14 cellular contexts compared by ENCODE assay signal in the genomic region with DNA sequence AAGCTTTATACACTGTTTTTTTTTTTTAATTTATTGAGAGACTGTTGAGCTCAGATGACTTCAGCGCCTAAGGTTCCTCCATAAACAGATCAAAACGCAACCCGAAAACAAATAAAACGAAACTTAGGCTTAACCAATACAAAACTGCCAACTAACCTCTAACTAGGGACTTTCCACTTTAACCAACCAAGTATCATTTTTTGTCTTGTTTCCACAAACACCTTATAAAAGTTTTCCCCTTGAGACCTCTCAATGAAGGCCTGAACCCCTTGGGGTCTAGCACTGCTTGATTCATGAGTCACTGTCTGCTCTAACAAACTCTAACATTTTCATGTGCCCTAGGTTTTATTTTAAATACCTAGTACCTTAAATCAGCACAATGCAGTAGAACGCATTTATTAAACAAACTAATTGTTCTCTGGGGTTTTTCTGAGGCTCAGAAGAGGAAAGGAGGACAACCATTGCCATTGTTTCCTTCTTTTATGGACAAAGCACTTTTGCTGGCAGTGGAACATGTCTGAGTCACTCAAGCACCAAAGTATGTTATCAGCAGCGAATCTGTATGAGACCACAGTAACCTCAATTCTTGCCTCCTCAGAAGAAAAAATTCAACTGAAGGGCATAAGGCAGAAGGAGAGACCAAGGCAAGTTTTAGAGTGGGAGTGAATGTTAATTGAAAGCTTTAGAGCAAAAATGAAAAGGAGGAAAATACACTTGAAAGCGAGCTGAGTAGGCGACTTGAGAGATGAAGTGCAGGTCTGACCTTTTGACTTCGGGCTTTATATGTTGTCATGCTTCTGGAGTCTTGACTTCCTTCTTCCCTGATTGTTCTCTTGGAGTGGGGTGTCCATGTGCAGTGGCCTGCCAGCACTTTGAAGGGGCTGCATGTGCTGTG.
DNase-seq lines count a peak whose midpoint lies in the region; ATAC-seq and TF ChIP-seq lines count a peak whose summit lies in the region.
"Had no signal": no experiment of that assay in that cellular context is flagged by ENCODE, and none has a peak within 500 bp of the region (broad histone marks: within the 10 kb centered on the region; RNA-seq: fewer than 3 reads in every experiment).

No MANE protein-coding gene starts in this region.

- TF ChIP-seq EP300 in suprapubic skin (IDR thresholded peaks at IDR 0.05), result no peak

- H3K4me3 ChIP-seq in GM06990 (replicated peaks; ENCODE audit: low read depth, low read length) (no peak overlapping the region), smooth muscle cell (no peak overlapping the region), lower lobe of right lung (no peak overlapping the region), suprapubic skin (no peak overlapping the region)
- H3K4me3 ChIP-seq: cardiac muscle cell, HAP-1 had no signal

- H3K4me2 ChIP-seq in smooth muscle cell, result no peak overlapping the region

- no peak overlapping the region for H2AFZ ChIP-seq in smooth muscle cell (ENCODE audit: low read depth)

- DNase-seq in GM06990 (ENCODE audit: extremely low read depth, insufficient read length) (peak; percentile 60), NCI-H82 treated with DMSO at 0.1 percent for 48 hours (lab: John Stamatoyannopoulos, UW; ENCODE audit: unreplicated experiment) (no peak), smooth muscle cell (lab: John Stamatoyannopoulos, UW; ENCODE audit: unreplicated experiment) (no peak), lower lobe of right lung (no peak), suprapubic skin (ENCODE audit: low spot score in 2 of 2) (no peak)
- DNase-seq: activated T-cell treated with anti-CD3 and anti-CD28 coated beads, Interleukin-2, amount 50 U/mL, for 72 hours; DND-41; stimulated activated CD4-positive, alpha-beta T cell treated with anti-CD3 and anti-CD28 coated beads, Interleukin-1b, Interleukin-23, amount 100 ng/mL, for 48 hours had no signal

- H3K36me3 ChIP-seq in GM06990 (ENCODE audit: control insufficient read depth, insufficient read depth, low read length) (no peaks in the 10 kb centered on the region), smooth muscle cell (ENCODE audit: low read depth) (no peaks in the 10 kb centered on the region), lower lobe of right lung (no peaks in the 10 kb centered on the region), suprapubic skin (no peaks in the 10 kb centered on the region)
- H3K36me3 ChIP-seq: cardiac muscle cell, HAP-1, neutrophil had no signal

- H3K27ac ChIP-seq in smooth muscle cell (ENCODE audit: low read depth), result no peak overlapping the region
- no peak overlapping the region for H3K27ac ChIP-seq in lower lobe of right lung
- H3K27ac ChIP-seq in suprapubic skin, result no peak overlapping the region
- H3K27ac ChIP-seq: cardiac muscle cell, neutrophil had no signal

- no peak for TF ChIP-seq CTCF in GM06990 (IDR thresholded peaks at IDR 0.05; ENCODE audit: insufficient read depth, low read length, poor library complexity, severe bottlenecking)
- no peak for TF ChIP-seq CTCF in smooth muscle cell (IDR thresholded peaks at IDR 0.05; ENCODE audit: borderline replicate concordance, insufficient read depth, poor library complexity, severe bottlenecking)
- TF ChIP-seq CTCF in lower lobe of right lung (IDR thresholded peaks at IDR 0.05), result no peak
- no peak for TF ChIP-seq CTCF in suprapubic skin (IDR thresholded peaks at IDR 0.05)

- intact Hi-C loops in lower lobe of right lung (cut with DNase I), result no loop called here

- H3F3A ChIP-seq in smooth muscle cell (ENCODE audit: low read depth), result no peaks in the 10 kb centered on the region

- no peaks in the 10 kb centered on the region for H3K9me3 ChIP-seq in smooth muscle cell (replicated peaks; ENCODE audit: low read depth)
- H3K9me3 ChIP-seq in lower lobe of right lung, result peaks cover 5% of the 10 kb centered on the region
- H3K9me3 ChIP-seq in suprapubic skin, result peaks cover 7% of the 10 kb centered on the region
- H3K9me3 ChIP-seq: HAP-1, neutrophil had no signal

- H4K20me1 ChIP-seq in smooth muscle cell (ENCODE audit: low read depth), result no peaks in the 10 kb centered on the region

- peak; percentile 76 for ATAC-seq in GM19455 (IDR thresholded peaks at IDR 0.05; ENCODE audit: unreplicated experiment)
- ATAC-seq in HG02840 (IDR thresholded peaks at IDR 0.05; ENCODE audit: low FRiP score, unreplicated experiment), result peak; percentile 58
- peak; percentile 70 for ATAC-seq in HG03575 (IDR thresholded peaks at IDR 0.05; ENCODE audit: extremely low read depth, insufficient number of reproducible peaks, low FRiP score, unreplicated experiment)
- no peak for ATAC-seq in lower lobe of right lung

- 90% methylated on average over 9 of the region's 9 CpGs for WGBS in smooth muscle cell (ENCODE audit: low lambda C conversion rate)
- WGBS in suprapubic skin, result 83% methylated on average over 9 of the region's 9 CpGs

- TF ChIP-seq POLR2A in suprapubic skin (IDR thresholded peaks at IDR 0.05), result no peak

- no peak overlapping the region for H3K9ac ChIP-seq in smooth muscle cell (ENCODE audit: low read depth)

- no peaks in the 10 kb centered on the region for H3K79me2 ChIP-seq in smooth muscle cell (ENCODE audit: low read depth)

- H3K27me3 ChIP-seq in GM06990 (replicated peaks; ENCODE audit: control insufficient read depth, insufficient read depth, low read length) (no peaks in the 10 kb centered on the region), smooth muscle cell (ENCODE audit: low read depth) (no peaks in the 10 kb centered on the region), lower lobe of right lung (ENCODE audit: low read depth) (no peaks in the 10 kb centered on the region), suprapubic skin (no peaks in the 10 kb centered on the region)
- H3K27me3 ChIP-seq: cardiac muscle cell, neutrophil had no signal

- H3K4me1 ChIP-seq in smooth muscle cell (ENCODE audit: low read depth) (no peaks in the 10 kb centered on the region), lower lobe of right lung (no peaks in the 10 kb centered on the region), suprapubic skin (no peaks in the 10 kb centered on the region)
- H3K4me1 ChIP-seq: HAP-1 had no signal

Comparison
In these comparisons a context has a peak if more than half of its experiments do, and no peak if none do; other contexts are left out.
1. ATAC-seq: peak in GM19455 (single experiment), HG02840 (single experiment) and HG03575 (single experiment); none in lower lobe of right lung (0 of 2).